In the genomic region with DNA sequence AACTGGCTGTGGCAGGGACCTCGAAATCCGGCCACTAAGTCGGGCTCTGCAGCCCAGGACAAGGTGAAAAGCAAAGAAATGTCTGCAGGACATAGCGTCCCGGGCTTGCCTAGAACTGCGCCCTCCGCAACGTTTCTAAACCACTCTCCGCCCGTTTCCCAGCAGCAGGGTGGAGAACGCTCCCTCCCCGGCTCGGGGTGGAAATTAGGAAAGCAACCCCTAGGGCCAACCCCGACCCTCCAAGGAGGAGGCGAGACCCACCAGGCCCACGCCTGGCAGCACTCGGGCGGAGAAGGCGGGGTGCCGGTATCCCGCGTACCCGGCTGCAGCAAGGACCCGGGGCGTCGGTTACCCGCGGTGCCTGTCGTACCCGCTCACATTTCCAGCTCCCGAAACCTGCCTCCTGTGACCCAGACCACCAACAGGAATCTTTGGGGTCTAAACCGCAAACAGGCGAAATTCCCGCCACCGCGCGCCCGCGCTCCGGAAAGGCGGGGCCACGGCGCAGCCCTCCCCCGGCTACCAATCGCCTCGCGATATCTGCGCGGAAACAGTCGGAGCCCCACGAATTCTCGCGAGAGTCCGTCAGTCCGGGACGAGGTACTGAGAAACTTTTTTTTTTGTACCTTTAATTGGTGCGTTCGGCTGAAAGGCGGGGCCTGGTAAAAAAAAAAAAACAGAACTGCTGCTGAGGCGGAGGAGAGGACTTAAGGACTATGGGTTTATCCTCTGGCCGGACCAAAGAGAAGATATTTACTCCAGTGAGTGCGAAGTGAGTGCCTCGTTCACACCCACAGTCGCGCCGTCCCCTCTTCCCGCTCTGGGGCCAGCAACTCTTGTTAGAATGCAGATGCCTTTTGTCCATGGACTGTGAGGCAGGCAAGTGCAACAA, we compare ENCODE assay signal across 1 cellular context.
TF ChIP-seq lines count a peak whose summit lies in the region.

A gene with protein sequence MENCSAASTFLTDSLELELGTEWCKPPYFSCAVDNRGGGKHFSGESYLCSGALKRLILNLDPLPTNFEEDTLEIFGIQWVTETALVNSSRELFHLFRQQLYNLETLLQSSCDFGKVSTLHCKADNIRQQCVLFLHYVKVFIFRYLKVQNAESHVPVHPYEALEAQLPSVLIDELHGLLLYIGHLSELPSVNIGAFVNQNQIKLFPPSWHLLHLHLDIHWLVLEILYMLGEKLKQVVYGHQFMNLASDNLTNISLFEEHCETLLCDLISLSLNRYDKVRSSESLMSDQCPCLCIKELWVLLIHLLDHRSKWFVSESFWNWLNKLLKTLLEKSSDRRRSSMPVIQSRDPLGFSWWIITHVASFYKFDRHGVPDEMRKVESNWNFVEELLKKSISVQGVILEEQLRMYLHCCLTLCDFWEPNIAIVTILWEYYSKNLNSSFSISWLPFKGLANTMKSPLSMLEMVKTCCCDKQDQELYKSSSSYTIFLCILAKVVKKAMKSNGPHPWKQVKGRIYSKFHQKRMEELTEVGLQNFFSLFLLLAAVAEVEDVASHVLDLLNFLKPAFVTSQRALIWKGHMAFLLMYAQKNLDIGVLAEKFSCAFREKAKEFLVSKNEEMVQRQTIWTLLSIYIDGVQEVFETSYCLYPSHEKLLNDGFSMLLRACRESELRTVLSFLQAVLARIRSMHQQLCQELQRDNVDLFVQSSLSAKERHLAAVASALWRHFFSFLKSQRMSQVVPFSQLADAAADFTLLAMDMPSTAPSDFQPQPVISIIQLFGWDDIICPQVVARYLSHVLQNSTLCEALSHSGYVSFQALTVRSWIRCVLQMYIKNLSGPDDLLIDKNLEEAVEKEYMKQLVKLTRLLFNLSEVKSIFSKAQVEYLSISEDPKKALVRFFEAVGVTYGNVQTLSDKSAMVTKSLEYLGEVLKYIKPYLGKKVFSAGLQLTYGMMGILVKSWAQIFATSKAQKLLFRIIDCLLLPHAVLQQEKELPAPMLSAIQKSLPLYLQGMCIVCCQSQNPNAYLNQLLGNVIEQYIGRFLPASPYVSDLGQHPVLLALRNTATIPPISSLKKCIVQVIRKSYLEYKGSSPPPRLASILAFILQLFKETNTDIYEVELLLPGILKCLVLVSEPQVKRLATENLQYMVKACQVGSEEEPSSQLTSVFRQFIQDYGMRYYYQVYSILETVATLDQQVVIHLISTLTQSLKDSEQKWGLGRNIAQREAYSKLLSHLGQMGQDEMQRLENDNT (minus strand): TSS at position 491 of the 892 bp plus-strand sequence. CDS start 739 bp downstream, outside the sequence.

TF ChIP-seq in K562, 482 proteins besides CTCF, POLR2A, EP300 and RAD21 (continued from another document and continues in another):
- TF ChIP-seq, protein P1, sequence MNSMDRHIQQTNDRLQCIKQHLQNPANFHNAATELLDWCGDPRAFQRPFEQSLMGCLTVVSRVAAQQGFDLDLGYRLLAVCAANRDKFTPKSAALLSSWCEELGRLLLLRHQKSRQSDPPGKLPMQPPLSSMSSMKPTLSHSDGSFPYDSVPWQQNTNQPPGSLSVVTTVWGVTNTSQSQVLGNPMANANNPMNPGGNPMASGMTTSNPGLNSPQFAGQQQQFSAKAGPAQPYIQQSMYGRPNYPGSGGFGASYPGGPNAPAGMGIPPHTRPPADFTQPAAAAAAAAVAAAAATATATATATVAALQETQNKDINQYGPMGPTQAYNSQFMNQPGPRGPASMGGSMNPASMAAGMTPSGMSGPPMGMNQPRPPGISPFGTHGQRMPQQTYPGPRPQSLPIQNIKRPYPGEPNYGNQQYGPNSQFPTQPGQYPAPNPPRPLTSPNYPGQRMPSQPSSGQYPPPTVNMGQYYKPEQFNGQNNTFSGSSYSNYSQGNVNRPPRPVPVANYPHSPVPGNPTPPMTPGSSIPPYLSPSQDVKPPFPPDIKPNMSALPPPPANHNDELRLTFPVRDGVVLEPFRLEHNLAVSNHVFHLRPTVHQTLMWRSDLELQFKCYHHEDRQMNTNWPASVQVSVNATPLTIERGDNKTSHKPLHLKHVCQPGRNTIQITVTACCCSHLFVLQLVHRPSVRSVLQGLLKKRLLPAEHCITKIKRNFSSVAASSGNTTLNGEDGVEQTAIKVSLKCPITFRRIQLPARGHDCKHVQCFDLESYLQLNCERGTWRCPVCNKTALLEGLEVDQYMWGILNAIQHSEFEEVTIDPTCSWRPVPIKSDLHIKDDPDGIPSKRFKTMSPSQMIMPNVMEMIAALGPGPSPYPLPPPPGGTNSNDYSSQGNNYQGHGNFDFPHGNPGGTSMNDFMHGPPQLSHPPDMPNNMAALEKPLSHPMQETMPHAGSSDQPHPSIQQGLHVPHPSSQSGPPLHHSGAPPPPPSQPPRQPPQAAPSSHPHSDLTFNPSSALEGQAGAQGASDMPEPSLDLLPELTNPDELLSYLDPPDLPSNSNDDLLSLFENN (IDR thresholded peaks at IDR 0.05; ENCODE audit: low read depth in 2 of 2, low read length in 2 of 2) = no peak
- TF ChIP-seq BCOR (IDR thresholded peaks at IDR 0.05) (no peak), PHF8 (IDR thresholded peaks at IDR 0.05; ENCODE audit: borderline replicate concordance, low read length) (peak; percentile 92), HMGN3 (IDR thresholded peaks at IDR 0.05; ENCODE audit: borderline replicate concordance, extremely low read depth, insufficient read length, low read depth, low read length) (no peak), MAFK (IDR thresholded peaks at IDR 0.05; ENCODE audit: low read length) (no peak), BMI1 (IDR thresholded peaks at IDR 0.05; ENCODE audit: low read length) (no peak), ZNF445 (CRISPR knock-in tag; IDR thresholded peaks at IDR 0.05; ENCODE audit: low read depth) (no peak), ATF3 (IDR thresholded peaks at IDR 0.05) (no peak), ATF3 (CRISPR knock-in tag; conservative IDR thresholded peaks at IDR 0.05) (peak; percentile 55; the same call in 1 of the 2 replicates), CSDE1 (IDR thresholded peaks at IDR 0.05) (no peak), ZBTB8A (IDR thresholded peaks at IDR 0.05; ENCODE audit: partially characterized antibody) (no peak), JUN (IDR thresholded peaks at IDR 0.05; ENCODE audit: borderline replicate concordance, low read depth, low read length) (no peak), JUN (CRISPR knock-in tag; IDR thresholded peaks at IDR 0.05; ENCODE audit: borderline replicate concordance) (no peak), POLR3G (IDR thresholded peaks at IDR 0.05; ENCODE audit: extremely low read depth, insufficient read length, insufficient replicate concordance) (no peak), EP400 (IDR thresholded peaks at IDR 0.05) (peak; percentile 79), MITF (IDR thresholded peaks at IDR 0.05) (no peak), ZNF77 (CRISPR knock-in tag; IDR thresholded peaks at IDR 0.05) (no peak), SREBF2 (CRISPR knock-in tag; IDR thresholded peaks at IDR 0.05) (no peak), HNRNPH1 (optimal IDR thresholded peaks at IDR 0.05; ENCODE audit: low read depth, low read length) (no peak)
- TF ChIP-seq, protein P2, sequence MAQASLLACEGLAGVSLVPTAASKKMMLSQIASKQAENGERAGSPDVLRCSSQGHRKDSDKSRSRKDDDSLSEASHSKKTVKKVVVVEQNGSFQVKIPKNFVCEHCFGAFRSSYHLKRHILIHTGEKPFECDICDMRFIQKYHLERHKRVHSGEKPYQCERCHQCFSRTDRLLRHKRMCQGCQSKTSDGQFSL (CRISPR knock-in tag; IDR thresholded peaks at IDR 0.05) = no peak
- TF ChIP-seq, protein P2 (tag; IDR thresholded peaks at IDR 0.05) = no peak
- TF ChIP-seq, protein P3, sequence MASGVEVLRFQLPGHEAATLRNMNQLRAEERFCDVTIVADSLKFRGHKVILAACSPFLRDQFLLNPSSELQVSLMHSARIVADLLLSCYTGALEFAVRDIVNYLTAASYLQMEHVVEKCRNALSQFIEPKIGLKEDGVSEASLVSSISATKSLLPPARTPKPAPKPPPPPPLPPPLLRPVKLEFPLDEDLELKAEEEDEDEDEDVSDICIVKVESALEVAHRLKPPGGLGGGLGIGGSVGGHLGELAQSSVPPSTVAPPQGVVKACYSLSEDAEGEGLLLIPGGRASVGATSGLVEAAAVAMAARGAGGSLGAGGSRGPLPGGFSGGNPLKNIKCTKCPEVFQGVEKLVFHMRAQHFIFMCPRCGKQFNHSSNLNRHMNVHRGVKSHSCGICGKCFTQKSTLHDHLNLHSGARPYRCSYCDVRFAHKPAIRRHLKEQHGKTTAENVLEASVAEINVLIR (CRISPR knock-in tag; IDR thresholded peaks at IDR 0.05) = no peak
- TF ChIP-seq, protein P4, sequence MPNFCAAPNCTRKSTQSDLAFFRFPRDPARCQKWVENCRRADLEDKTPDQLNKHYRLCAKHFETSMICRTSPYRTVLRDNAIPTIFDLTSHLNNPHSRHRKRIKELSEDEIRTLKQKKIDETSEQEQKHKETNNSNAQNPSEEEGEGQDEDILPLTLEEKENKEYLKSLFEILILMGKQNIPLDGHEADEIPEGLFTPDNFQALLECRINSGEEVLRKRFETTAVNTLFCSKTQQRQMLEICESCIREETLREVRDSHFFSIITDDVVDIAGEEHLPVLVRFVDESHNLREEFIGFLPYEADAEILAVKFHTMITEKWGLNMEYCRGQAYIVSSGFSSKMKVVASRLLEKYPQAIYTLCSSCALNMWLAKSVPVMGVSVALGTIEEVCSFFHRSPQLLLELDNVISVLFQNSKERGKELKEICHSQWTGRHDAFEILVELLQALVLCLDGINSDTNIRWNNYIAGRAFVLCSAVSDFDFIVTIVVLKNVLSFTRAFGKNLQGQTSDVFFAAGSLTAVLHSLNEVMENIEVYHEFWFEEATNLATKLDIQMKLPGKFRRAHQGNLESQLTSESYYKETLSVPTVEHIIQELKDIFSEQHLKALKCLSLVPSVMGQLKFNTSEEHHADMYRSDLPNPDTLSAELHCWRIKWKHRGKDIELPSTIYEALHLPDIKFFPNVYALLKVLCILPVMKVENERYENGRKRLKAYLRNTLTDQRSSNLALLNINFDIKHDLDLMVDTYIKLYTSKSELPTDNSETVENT (CRISPR knock-in tag; IDR thresholded peaks at IDR 0.05) = 0 out of 2 replicates have a peak, but pooled peaks have one; percentile 62
- TF ChIP-seq, protein P5, sequence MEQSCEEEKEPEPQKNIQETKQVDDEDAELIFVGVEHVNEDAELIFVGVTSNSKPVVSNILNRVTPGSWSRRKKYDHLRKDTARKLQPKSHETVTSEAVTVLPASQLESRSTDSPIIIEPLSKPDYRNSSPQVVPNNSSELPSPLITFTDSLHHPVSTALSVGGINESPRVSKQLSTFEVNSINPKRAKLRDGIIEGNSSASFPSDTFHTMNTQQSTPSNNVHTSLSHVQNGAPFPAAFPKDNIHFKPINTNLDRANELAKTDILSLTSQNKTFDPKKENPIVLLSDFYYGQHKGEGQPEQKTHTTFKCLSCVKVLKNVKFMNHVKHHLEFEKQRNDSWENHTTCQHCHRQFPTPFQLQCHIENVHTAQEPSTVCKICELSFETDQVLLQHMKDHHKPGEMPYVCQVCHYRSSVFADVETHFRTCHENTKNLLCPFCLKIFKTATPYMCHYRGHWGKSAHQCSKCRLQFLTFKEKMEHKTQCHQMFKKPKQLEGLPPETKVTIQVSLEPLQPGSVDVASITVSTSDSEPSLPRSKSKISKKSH (CRISPR knock-in tag; IDR thresholded peaks at IDR 0.05) = no peak
- TF ChIP-seq, protein P6, sequence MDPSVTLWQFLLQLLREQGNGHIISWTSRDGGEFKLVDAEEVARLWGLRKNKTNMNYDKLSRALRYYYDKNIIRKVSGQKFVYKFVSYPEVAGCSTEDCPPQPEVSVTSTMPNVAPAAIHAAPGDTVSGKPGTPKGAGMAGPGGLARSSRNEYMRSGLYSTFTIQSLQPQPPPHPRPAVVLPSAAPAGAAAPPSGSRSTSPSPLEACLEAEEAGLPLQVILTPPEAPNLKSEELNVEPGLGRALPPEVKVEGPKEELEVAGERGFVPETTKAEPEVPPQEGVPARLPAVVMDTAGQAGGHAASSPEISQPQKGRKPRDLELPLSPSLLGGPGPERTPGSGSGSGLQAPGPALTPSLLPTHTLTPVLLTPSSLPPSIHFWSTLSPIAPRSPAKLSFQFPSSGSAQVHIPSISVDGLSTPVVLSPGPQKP (CRISPR knock-in tag; IDR thresholded peaks at IDR 0.05) = no peak
- TF ChIP-seq, protein P7, sequence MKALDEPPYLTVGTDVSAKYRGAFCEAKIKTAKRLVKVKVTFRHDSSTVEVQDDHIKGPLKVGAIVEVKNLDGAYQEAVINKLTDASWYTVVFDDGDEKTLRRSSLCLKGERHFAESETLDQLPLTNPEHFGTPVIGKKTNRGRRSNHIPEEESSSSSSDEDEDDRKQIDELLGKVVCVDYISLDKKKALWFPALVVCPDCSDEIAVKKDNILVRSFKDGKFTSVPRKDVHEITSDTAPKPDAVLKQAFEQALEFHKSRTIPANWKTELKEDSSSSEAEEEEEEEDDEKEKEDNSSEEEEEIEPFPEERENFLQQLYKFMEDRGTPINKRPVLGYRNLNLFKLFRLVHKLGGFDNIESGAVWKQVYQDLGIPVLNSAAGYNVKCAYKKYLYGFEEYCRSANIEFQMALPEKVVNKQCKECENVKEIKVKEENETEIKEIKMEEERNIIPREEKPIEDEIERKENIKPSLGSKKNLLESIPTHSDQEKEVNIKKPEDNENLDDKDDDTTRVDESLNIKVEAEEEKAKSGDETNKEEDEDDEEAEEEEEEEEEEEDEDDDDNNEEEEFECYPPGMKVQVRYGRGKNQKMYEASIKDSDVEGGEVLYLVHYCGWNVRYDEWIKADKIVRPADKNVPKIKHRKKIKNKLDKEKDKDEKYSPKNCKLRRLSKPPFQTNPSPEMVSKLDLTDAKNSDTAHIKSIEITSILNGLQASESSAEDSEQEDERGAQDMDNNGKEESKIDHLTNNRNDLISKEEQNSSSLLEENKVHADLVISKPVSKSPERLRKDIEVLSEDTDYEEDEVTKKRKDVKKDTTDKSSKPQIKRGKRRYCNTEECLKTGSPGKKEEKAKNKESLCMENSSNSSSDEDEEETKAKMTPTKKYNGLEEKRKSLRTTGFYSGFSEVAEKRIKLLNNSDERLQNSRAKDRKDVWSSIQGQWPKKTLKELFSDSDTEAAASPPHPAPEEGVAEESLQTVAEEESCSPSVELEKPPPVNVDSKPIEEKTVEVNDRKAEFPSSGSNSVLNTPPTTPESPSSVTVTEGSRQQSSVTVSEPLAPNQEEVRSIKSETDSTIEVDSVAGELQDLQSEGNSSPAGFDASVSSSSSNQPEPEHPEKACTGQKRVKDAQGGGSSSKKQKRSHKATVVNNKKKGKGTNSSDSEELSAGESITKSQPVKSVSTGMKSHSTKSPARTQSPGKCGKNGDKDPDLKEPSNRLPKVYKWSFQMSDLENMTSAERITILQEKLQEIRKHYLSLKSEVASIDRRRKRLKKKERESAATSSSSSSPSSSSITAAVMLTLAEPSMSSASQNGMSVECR (CRISPR knock-in tag; IDR thresholded peaks at IDR 0.05) = peak; percentile 73; the same call in 1 of the 2 replicates
